Comparison of ENCODE assay signal across 23 cellular contexts in the genomic region with DNA sequence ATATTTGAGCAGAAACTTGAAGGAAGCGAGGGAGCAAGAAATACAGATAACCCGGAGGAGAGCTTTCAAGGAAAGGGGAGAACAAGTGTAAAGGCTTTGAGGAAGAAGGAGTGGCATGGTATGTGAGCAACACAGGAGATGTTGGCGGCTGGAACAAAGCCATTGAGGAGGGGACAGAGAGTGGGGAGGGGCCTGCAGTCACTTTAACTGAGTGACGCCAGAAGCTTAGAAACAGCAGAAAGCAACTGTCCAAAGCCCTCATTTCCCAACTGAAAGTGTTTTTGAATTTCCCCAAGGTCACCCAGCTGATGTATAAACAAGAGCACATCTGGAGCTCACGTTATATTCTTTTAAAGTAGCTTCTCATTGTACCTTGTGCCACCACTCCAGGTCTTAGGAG. TPM values are rescaled to one million over a fixed set of nuclear protein-coding genes. Genes with fewer than 3 reads are reported as not detected.
DNase-seq lines count a peak whose midpoint lies in the region; ATAC-seq, FAIRE-seq and TF ChIP-seq lines count a peak whose summit lies in the region.
"Had no signal": no experiment of that assay in that cellular context is flagged by ENCODE, and none has a peak within 500 bp of the region (broad histone marks: within the 10 kb centered on the region; RNA-seq: fewer than 3 reads in every experiment).

No MANE protein-coding gene starts in this region.

- H3K4me3 Mint-ChIP-seq in neural progenitor cell: no peak overlapping the region
- H3K4me3 Mint-ChIP-seq: CD4-positive, alpha-beta T cell had no signal

- no peak overlapping the region for H2BK12ac ChIP-seq in H1 (ENCODE audit: low read depth, low read length)

- no peak overlapping the region for H4K8ac ChIP-seq in H1 (ENCODE audit: extremely low read depth, insufficient read depth, low read length)

- no peak overlapping the region for H4K91ac ChIP-seq in H1 (replicated peaks; ENCODE audit: insufficient read length, low read length)

- peaks cover 8% of the 10 kb centered on the region for H3F3A ChIP-seq in neural progenitor cell (ENCODE audit: low read depth)

- ATAC-seq in left colon: no peak
- ATAC-seq: GM12878 had no signal

- H2AFZ ChIP-seq in H1 (ENCODE audit: low read length) (no peak overlapping the region), neural progenitor cell (replicated peaks) (no peak overlapping the region)

- intact Hi-C loops in left colon (cut with DNase I, micrococcal nuclease): no loop called here
- intact Hi-C loops in posterior vena cava (cut with DNase I): no loop called here

- TF ChIP-seq RAD21 in H1 (IDR thresholded peaks at IDR 0.05 in 1 of 2, conservative IDR thresholded peaks at IDR 0.05 in 1 of 2; ENCODE audit: low read depth in 2 of 2, low read length in 2 of 2): no peak

- H3K18ac ChIP-seq in H1 (ENCODE audit: extremely low read depth, low read length): no peak overlapping the region

- H3K27me3 ChIP-seq in H1 (replicated peaks in 1 of 4; ENCODE audit: control insufficient read depth in 3 of 4, extremely low read depth in 1 of 4, insufficient read depth in 3 of 4, low read length in 3 of 4) (peaks cover 83 to 100% (median 94%) of the 10 kb centered on the region in 4 experiments), neural progenitor cell (peaks cover 100% of the 10 kb centered on the region)
- H3K27me3 ChIP-seq: BE2C had no signal

- no peak overlapping the region for H2AK5ac ChIP-seq in H1 (ENCODE audit: low read depth, low read length)

- H3K14ac ChIP-seq in H1 (ENCODE audit: insufficient read length): no peak overlapping the region

- no peaks in the 10 kb centered on the region for H3K9me3 Mint-ChIP-seq in neural progenitor cell
- H3K9me3 Mint-ChIP-seq: CD4-positive, alpha-beta T cell had no signal

- H3K56ac ChIP-seq in H1 (replicated peaks; ENCODE audit: insufficient read length, low read depth, low read length): no peak overlapping the region

- H2BK20ac ChIP-seq in H1 (ENCODE audit: low read length): no peak overlapping the region

- H3K36me3 ChIP-seq in HEK293 (ENCODE audit: control insufficient read depth in 2 of 2, insufficient read depth in 1 of 2, low read length in 2 of 2): no peaks in the 10 kb centered on the region
- no peaks in the 10 kb centered on the region for H3K36me3 ChIP-seq in H1 (ENCODE audit: control insufficient read depth in 2 of 4, insufficient read depth in 4 of 4, low read length in 3 of 4)
- no peaks in the 10 kb centered on the region for H3K36me3 ChIP-seq in neural progenitor cell
- H3K36me3 ChIP-seq: BE2C had no signal

- H3K27me3 Mint-ChIP-seq in neural progenitor cell (ENCODE audit: insufficient read depth, low read depth): no peaks in the 10 kb centered on the region

- H3K36me3 Mint-ChIP-seq in neural progenitor cell: no peaks in the 10 kb centered on the region

- H3K9ac ChIP-seq in H1 (replicated peaks in 1 of 4; ENCODE audit: extremely low read depth in 1 of 4, low read depth in 3 of 4, low read length in 3 of 4) (no peak overlapping the region), neural progenitor cell (no peak overlapping the region)

- FAIRE-seq in H1 (lab: Jason Lieb, UNC): no peak
- FAIRE-seq: GM12878, H54 had no signal

- H3K27ac ChIP-seq in HEK293 (ENCODE audit: extremely low read depth, low read depth, low read length) (no peak overlapping the region), H1 (ENCODE audit: low read depth, low read length) (no peak overlapping the region), neural progenitor cell (no peak overlapping the region)

- peaks cover 67% of the 10 kb centered on the region for H3K4me1 Mint-ChIP-seq in neural progenitor cell

- DNase-seq in ELF-1 (ENCODE audit: low read depth, low spot score): peak; percentile 51
- no peak for DNase-seq in H1 (ENCODE audit: low read depth in 1 of 2, low spot score in 2 of 2)
- peak; percentile 53 for DNase-seq in neural progenitor cell (ENCODE audit: low spot score)
- DNase-seq in NCI-H1092 treated with DMSO at 0.1 percent for 48 hours (lab: John Stamatoyannopoulos, UW): no peak
- no peak for DNase-seq in left colon
- DNase-seq in posterior vena cava (ENCODE audit: low spot score): no peak
- DNase-seq: BE2C; Caco-2; CD4-positive, alpha-beta T cell; DMS 273 treated with DMSO at 0.1 percent for 48 hours; DMS79 treated with DMSO at 0.1 percent for 48 hours; KBM-7; MM.1S; NCI-H1092; NCI-H1436 treated with DMSO at 0.1 percent for 48 hours; NCI-H1930; NCI-H226; NCI-H524; NCI-H82; SHP77 had no signal

- H4K20me1 ChIP-seq in H1 (replicated peaks in 1 of 2; ENCODE audit: control insufficient read depth in 1 of 2, insufficient read depth in 2 of 2, low read length in 2 of 2) (peaks cover 30 to 32% of the 10 kb centered on the region in 2 experiments), neural progenitor cell (ENCODE audit: low read depth) (peaks cover 93% of the 10 kb centered on the region)

- H4K5ac ChIP-seq in H1 (ENCODE audit: insufficient read length, low read depth, low read length): no peak overlapping the region

- no peak overlapping the region for H3K27ac Mint-ChIP-seq in neural progenitor cell
- H3K27ac Mint-ChIP-seq: CD4-positive, alpha-beta T cell had no signal

- 26% methylated on average over 5 of the region's 5 CpGs; no CpG with 5 or more reads in 1 of the 2 experiments for WGBS in H1 (ENCODE audit: extremely low coverage in 1 of 2, insufficient coverage in 1 of 2, insufficient read length in 1 of 2, insufficient replicate concordance in 2 of 2, low coverage in 1 of 2, low lambda C conversion rate in 2 of 2, missing lambda C conversion rate in 1 of 2), 2 experiments

- H3K23ac ChIP-seq in H1 (ENCODE audit: insufficient read length): no peak overlapping the region

- H3K79me2 ChIP-seq in H1 (ENCODE audit: control insufficient read depth in 1 of 2, insufficient read depth in 2 of 2, low read length in 2 of 2) (no peaks in the 10 kb centered on the region), neural progenitor cell (ENCODE audit: low read depth) (no peaks in the 10 kb centered on the region)

- POLR2A ChIA-PET in HEK293 (lab: Yijun Ruan, JAX) (no interaction called here), H1 (lab: Charles Lee; ENCODE audit: partially characterized antibody) (interaction anchor here (1.6 kb wide), 1 partner anchor 20 kb away, joined by 3 read pairs; no protein-coding TSS in a partner anchor)

- no peak for TF ChIP-seq POLR2A in H1 (IDR thresholded peaks at IDR 0.05; ENCODE audit: control extremely low read depth in 1 of 2, low read depth in 2 of 2, low read length in 2 of 2)

- no peak overlapping the region for H2BK120ac ChIP-seq in H1 (replicated peaks; ENCODE audit: low read depth, low read length)

- H3K4ac ChIP-seq in H1 (replicated peaks; ENCODE audit: insufficient read length, low read depth, low read length): no peak overlapping the region

- peaks cover 42% of the 10 kb centered on the region for H3K4me1 ChIP-seq in HEK293 (ENCODE audit: control insufficient read depth, insufficient read depth, low read length)
- peaks cover 0 to 13% (median 6%) of the 10 kb centered on the region in 4 experiments; a peak in 5 of 7 replicates for H3K4me1 ChIP-seq in H1 (replicated peaks in 1 of 4; ENCODE audit: control insufficient read depth in 3 of 4, insufficient read depth in 4 of 4, low read length in 3 of 4)
- peaks cover 53% of the 10 kb centered on the region for H3K4me1 ChIP-seq in neural progenitor cell
- H3K4me1 ChIP-seq: Caco-2 had no signal

- TF ChIP-seq EP300 in H1 (IDR thresholded peaks at IDR 0.05; ENCODE audit: borderline replicate concordance in 1 of 2, low read depth in 2 of 2, low read length in 2 of 2): no peak

- peaks cover 3% of the 10 kb centered on the region; the same call in 1 of the 2 replicates for H3K79me1 ChIP-seq in H1 (ENCODE audit: low read depth, low read length)

- no peak overlapping the region for H3K4me3 ChIP-seq in HEK293 (ENCODE audit: low read depth, low read length)
- H3K4me3 ChIP-seq in H1 (ENCODE audit: extremely low read depth in 1 of 4, insufficient read depth in 2 of 4, low read depth in 3 of 4, low read length in 4 of 4): no peak overlapping the region
- H3K4me3 ChIP-seq in neural progenitor cell: no peak overlapping the region
- H3K4me3 ChIP-seq: GM12878 had no signal

- no peak for TF ChIP-seq CTCF in HEK293 (tag by site-specific recombination; IDR thresholded peaks at IDR 0.05)
- no peak for TF ChIP-seq CTCF in H1 (IDR thresholded peaks at IDR 0.05; ENCODE audit: control extremely low read depth in 1 of 3, insufficient read depth in 1 of 3, low read depth in 1 of 3, low read length in 3 of 3)
- TF ChIP-seq CTCF in neural progenitor cell (IDR thresholded peaks at IDR 0.05): no peak

- no peaks in the 10 kb centered on the region for H3K9me3 ChIP-seq in HEK293 (ENCODE audit: control insufficient read depth, insufficient read depth, low read depth, low read length)
- H3K9me3 ChIP-seq in H1 (ENCODE audit: insufficient read depth in 2 of 2, low read depth in 1 of 2, low read length in 1 of 2): no peaks in the 10 kb centered on the region
- H3K9me3 ChIP-seq in neural progenitor cell (ENCODE audit: low read depth): no peaks in the 10 kb centered on the region
- H3K9me3 ChIP-seq: BE2C, Caco-2 had no signal

- no peak overlapping the region for H2BK5ac ChIP-seq in H1 (ENCODE audit: low read depth, low read length)

- CTCF ChIA-PET in HEK293 (lab: Yijun Ruan, JAX) (interaction anchor here (0.8 kb wide), 1 partner anchor 60 kb away, joined by 3 read pairs; no protein-coding TSS in a partner anchor), H1 (lab: Charles Lee; ENCODE audit: partially characterized antibody) (no interaction called here)

- no peak overlapping the region for H2BK15ac ChIP-seq in H1 (ENCODE audit: low read length)

- no peaks in the 10 kb centered on the region for H3K23me2 ChIP-seq in H1 (ENCODE audit: low read depth, low read length)

- H3K4me2 ChIP-seq in H1 (ENCODE audit: insufficient read depth in 1 of 2, low read depth in 2 of 2, low read length in 2 of 2): no peak overlapping the region
- H3K4me2 ChIP-seq in neural progenitor cell: peak overlapping the region; percentile 42

TF ChIP-seq in HEK293, 187 proteins besides CTCF, POLR2A, EP300 and RAD21 (continues in another document):
- no peak for TF ChIP-seq ZNF366 (tag by site-specific recombination; conservative IDR thresholded peaks at IDR 0.05)

TF ChIP-seq in H1, 55 proteins besides CTCF, POLR2A, EP300 and RAD21 (continues in another document):
- TF ChIP-seq POLR2AphosphoS5 (IDR thresholded peaks at IDR 0.05; ENCODE audit: low read depth, low read length): no peak
- TF ChIP-seq SUZ12 (IDR thresholded peaks at IDR 0.05; ENCODE audit: low read length): peak; percentile 16; the same call in 1 of the 2 replicates

RNA-seq across cellular contexts. Expression of a gene that starts 19.1 kb away (rescaled TPM):
- 95.3 and 101 TPM in 2 replicates for total RNA-seq in H1 (2021; fragmentation: NEBNext Ultra II Directional; extraction: Animal tissue kit (Norgen Biotek cat#: 25700))
- polyA plus RNA-seq in H1 (2011; rRNA removed): 25.9 and 44.3 TPM in 2 replicates
- 27.8 TPM for polyA plus RNA-seq in H1 (2011; cell fraction: cytosol; rRNA removed)
- polyA plus RNA-seq in H1 (2011; cell fraction: nucleus; rRNA removed): 132 TPM
- polyA plus RNA-seq in H1 (2012, experiment 1 of 2): 77.3 to 113 TPM (median 88.3 TPM) in 4 replicates
- polyA plus RNA-seq in H1 (2012, experiment 2 of 2): 20.6 TPM
- 47.8 TPM for polyA plus RNA-seq in H1 (2013, experiment 1 of 2)
- 42.8 TPM for polyA plus RNA-seq in H1 (2013, experiment 2 of 2)
- polyA minus RNA-seq in H1 (2011; rRNA and poly(A)+ RNA removed): 71.0 and 86.4 TPM in 2 replicates
- 92.1 TPM for polyA minus RNA-seq in H1 (2011; cell fraction: cytosol; rRNA and poly(A)+ RNA removed)
- polyA minus RNA-seq in H1 (2011; cell fraction: nucleus; rRNA and poly(A)+ RNA removed): 279 TPM
- 47.1 and 50.0 TPM in 2 replicates for total RNA-seq in neural progenitor cell (ENCODE audit: low replicate concordance)
- total RNA-seq in left colon: 10 to 100 TPM; 43.3 to 44.2 TPM
- 10 to 100 TPM; 43.4 to 52.9 TPM for total RNA-seq in posterior vena cava

Comparison
In these comparisons a context has a peak if more than half of its experiments do, and no peak if none do; other contexts are left out.
1. DNase-seq: peak in ELF-1 (single experiment) and neural progenitor cell (single experiment); none in H1 (0 of 2), NCI-H1092 treated with DMSO at 0.1 percent for 48 hours (single experiment), left colon (0 of 2) and posterior vena cava (single experiment).